In the genomic region with DNA sequence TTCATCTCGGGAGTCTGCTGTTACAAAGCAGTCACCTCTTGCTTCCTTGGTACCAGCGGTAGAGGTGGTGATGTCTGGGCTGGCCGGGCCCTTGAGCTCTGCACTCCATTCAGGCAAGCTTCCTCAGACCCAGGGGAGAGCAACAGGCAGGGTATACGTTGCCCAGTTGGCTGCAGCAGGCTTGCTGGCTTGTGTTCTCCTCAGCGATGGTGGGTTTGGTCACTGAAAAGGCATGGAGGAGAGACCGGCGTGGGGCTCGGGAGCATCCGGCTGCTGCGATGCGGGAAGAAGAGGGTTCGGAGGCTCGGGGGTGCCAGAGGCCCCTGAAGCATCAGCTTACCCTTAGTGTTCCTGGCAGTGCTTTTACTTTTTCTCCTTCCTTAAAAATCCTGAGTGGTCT, we compare ENCODE assay signal across 12 cellular contexts. TPM values are rescaled to one million over a fixed set of nuclear protein-coding genes. Genes with fewer than 3 reads are reported as not detected.
A peak's percentile ranks its signal among the peaks of the same experiment; 100 is the strongest.
DNase-seq lines count a peak whose midpoint lies in the region; ATAC-seq and TF ChIP-seq lines count a peak whose summit lies in the region.
"Had no signal": no experiment of that assay in that cellular context is flagged by ENCODE, and none has a peak within 500 bp of the region (broad histone marks: within the 10 kb centered on the region; RNA-seq: fewer than 3 reads in every experiment).

No MANE protein-coding gene starts in this region.

- 76% methylated on average over 13 of the region's 13 CpGs for WGBS in right cardiac atrium
- 60 to 81% methylated on average over 13 of the region's 13 CpGs for WGBS in lower leg skin, 2 donors

- H3K27ac ChIP-seq in WERI-Rb-1 = peak overlapping the region; percentile 21; the same call in 1 of the 2 replicates
- peak overlapping the region; percentile 93 for H3K27ac ChIP-seq in right cardiac atrium (ENCODE audit: low read length)
- H3K27ac ChIP-seq in gastrocnemius medialis = peak overlapping the region; percentile 91 to 95 (median 93)
- H3K27ac ChIP-seq: right lobe of liver had no signal

- TF ChIP-seq CTCF in WERI-Rb-1 (IDR thresholded peaks at IDR 0.05; ENCODE audit: low read depth, low read length) (no peak), gastrocnemius medialis (IDR thresholded peaks at IDR 0.05 in 4 of 5, conservative IDR thresholded peaks at IDR 0.05 in 1 of 5) (no peak), lower leg skin (IDR thresholded peaks at IDR 0.05) (no peak), GM13976 (IDR thresholded peaks at IDR 0.05; ENCODE audit: borderline replicate concordance, control extremely low read depth, extremely low read depth, insufficient read depth, missing control alignments) (no peak)

- H3K4me1 ChIP-seq in right cardiac atrium (ENCODE audit: control insufficient read depth, insufficient read depth, low read length) = peaks cover 13% of the 10 kb centered on the region
- H3K4me1 ChIP-seq in gastrocnemius medialis = peaks cover 77% of the 10 kb centered on the region in 2 donors

- intact Hi-C loops in right cardiac atrium (cut with DNase I) (no loop called here), gastrocnemius medialis (cut with DNase I; ENCODE audit: low total_unique reads) (loop anchor here (2.0 to 10.0 kb wide), 3 partner anchors 18 to 152 kb away; a partner anchor contains a TSS), lower leg skin (cut with DNase I; ENCODE audit: low total_unique reads) (no loop called here)

- ATAC-seq in right cardiac atrium (no peak), gastrocnemius medialis (no peak), HG02981 (IDR thresholded peaks at IDR 0.05; ENCODE audit: unreplicated experiment) (no peak)

- no peaks in the 10 kb centered on the region for H3K9me3 ChIP-seq in WERI-Rb-1 (ENCODE audit: severe bottlenecking)
- no peaks in the 10 kb centered on the region for H3K9me3 ChIP-seq in right cardiac atrium (ENCODE audit: control insufficient read depth, low read length)
- H3K9me3 ChIP-seq in gastrocnemius medialis = no peaks in the 10 kb centered on the region
- H3K9me3 ChIP-seq: right lobe of liver had no signal

- TF ChIP-seq POLR2A in gastrocnemius medialis (IDR thresholded peaks at IDR 0.05) (no peak), lower leg skin (IDR thresholded peaks at IDR 0.05) (no peak)

- H3K27me3 ChIP-seq in WERI-Rb-1 (ENCODE audit: insufficient read depth, low read depth, severe bottlenecking) (no peaks in the 10 kb centered on the region), right cardiac atrium (ENCODE audit: control insufficient read depth, insufficient read depth) (no peaks in the 10 kb centered on the region), gastrocnemius medialis (no peaks in the 10 kb centered on the region)
- H3K27me3 ChIP-seq: right lobe of liver had no signal

- H3K36me3 ChIP-seq in WERI-Rb-1 (peaks cover 71% of the 10 kb centered on the region), gastrocnemius medialis (no peaks in the 10 kb centered on the region)

- H3K4me3 ChIP-seq in WERI-Rb-1 (ENCODE audit: low read depth, low read length) (no peak overlapping the region), right cardiac atrium (ENCODE audit: low read length) (no peak overlapping the region), gastrocnemius medialis (no peak overlapping the region), lower leg skin (ENCODE audit: low read depth, poor library complexity, severe bottlenecking) (no peak overlapping the region)
- H3K4me3 ChIP-seq: right lobe of liver had no signal

- DNase-seq in ELR (ENCODE audit: low read depth) (peak; percentile 33), WERI-Rb-1 (no peak), right cardiac atrium (no peak), gastrocnemius medialis (no peak), lower leg skin (ENCODE audit: low spot score in 2 of 2) (no peak), NAMALWA (ENCODE audit: low spot score) (no peak), GM13976 (ENCODE audit: low spot score) (no peak)
- DNase-seq: activated CD4-positive, alpha-beta T cell treated with anti-CD3 and anti-CD28 coated beads, Interleukin-2, amount 10 ng/mL, durations not matched to agents 24 days and 14 days; activated naive CD4-positive, alpha-beta T cell treated with Interleukin-2 at 50 U/mL for 16 hours had no signal

- in situ Hi-C loops in gastrocnemius medialis (cut with MboI; ENCODE audit: low sequenced_read_pairs in 4 of 4) (no loop called here), GM13976 (cut with MboI; ENCODE audit: low sequenced_read_pairs, unreplicated experiment) (no loop called here)

RNA-seq across cellular contexts. Expression of a gene that starts 25.8 kb away (rescaled TPM):
- total RNA-seq in right cardiac atrium (10 to 100 TPM; 51.0 to 66.5 (median 56.3) TPM), gastrocnemius medialis (10 to 100 TPM; 42.0 to 64.0 (median 50.1) TPM), lower leg skin (10 to 100 TPM; 54.0 to 85.1 (median 74.1) TPM)
- polyA plus RNA-seq in right cardiac atrium = 58.5 TPM

RNA-seq across cellular contexts. Expression of a gene that starts 26.0 kb away (rescaled TPM):
- total RNA-seq in right cardiac atrium (10 to 100 TPM in 3 of 4 donors, 1 to 10 TPM in 1; 7.9 to 19.9 (median 14.8) TPM), gastrocnemius medialis (10 to 100 TPM in 1 of 4 donors, 1 to 10 TPM in 3; 5.3 to 17.5 (median 7.4) TPM), lower leg skin (10 to 100 TPM; 50.8 to 76.3 (median 60.5) TPM)
- 13.5 TPM for polyA plus RNA-seq in right cardiac atrium

RNA-seq across cellular contexts. Expression of a gene that starts 28.3 kb away (rescaled TPM):
- total RNA-seq in right cardiac atrium = 10 to 100 TPM; 19.9 to 29.7 (median 23.6) TPM
- polyA plus RNA-seq in right cardiac atrium = 12.7 TPM
- total RNA-seq in gastrocnemius medialis = 10 to 100 TPM in 1 of 4 donors, 1 to 10 TPM in 3; 3.6 to 20.2 (median 6.3) TPM
- 100 to 1,000 TPM; 371 to 689 (median 435) TPM for total RNA-seq in lower leg skin

RNA-seq across cellular contexts. Expression of a gene that starts 59.7 kb away (rescaled TPM):
- 10 to 100 TPM in 2 of 4 donors, 1 to 10 TPM in 2; 6.9 to 12.2 (median 9.6) TPM for total RNA-seq in right cardiac atrium
- 13.5 TPM for polyA plus RNA-seq in right cardiac atrium
- under 1 TPM in 1 of 4 donors, not detected in 3; 0.22 TPM for total RNA-seq in gastrocnemius medialis
- 10 to 100 TPM in 1 of 4 donors, 1 to 10 TPM in 3; 7.1 to 11.9 (median 9.5) TPM for total RNA-seq in lower leg skin
- polyA plus RNA-seq: BJ had no signal

Comparison
In these comparisons a context has a peak if more than half of its experiments do, and no peak if none do; other contexts are left out.
1. H3K27ac ChIP-seq: peak in every context shown above with its lines; median percentile 93 in right cardiac atrium; 93 in gastrocnemius medialis; 21 in WERI-Rb-1.
2. RNA of a gene that starts 28.3 kb away (total RNA-seq): 371 to 689 TPM in lower leg skin; 19.9 to 29.7 TPM in right cardiac atrium and 3.6 to 20.2 TPM in gastrocnemius medialis; every median in the first group is over 10 times any median in the second.